ENCODE assay signal across 8 cellular contexts in genomic region chr7:131859162-131859821, GRCh38.
DNase-seq lines count a peak whose midpoint lies in the region; ATAC-seq, FAIRE-seq and TF ChIP-seq lines count a peak whose summit lies in the region.

No MANE protein-coding gene starts in this region.

- BruUV-seq in GM12878 (replicated peaks; lab: Mats Ljungman, UMichigan) = no TSS peak

- RAD21 ChIA-PET in GM12878 (lab: Charles Lee; ENCODE audit: unreplicated experiment) = interaction anchor here (0.9 to 1.7 kb wide), 6 partner anchors 80 to 721 kb away, joined by 3 to 7 read pairs (median 4); no protein-coding TSS in a partner anchor

- CTCF ChIA-PET in GM12878 (lab: Yijun Ruan, JAX) = interaction anchor here (0.7 to 2.6 kb wide), 28 partner anchors 9 to 721 kb away, joined by 3 to 17 read pairs (median 4); no protein-coding TSS in a partner anchor

- SMC1A ChIA-PET in GM12878 (lab: Charles Lee; ENCODE audit: uncharacterized antibody, unreplicated experiment) = interaction anchor here (1.0 to 1.6 kb wide), 5 partner anchors 61 to 721 kb away, joined by 3 to 8 read pairs (median 3); no protein-coding TSS in a partner anchor

- in situ Hi-C loops in SK-MEL-5 (cut with HindIII; ENCODE audit: low pct_unique_long_range_greater_than_20kb, low sequenced_read_pairs) (no loop called here), GM12878 (cut with MboI) (no loop called here)

- TF ChIP-seq POLR2A in GM12878 (IDR thresholded peaks at IDR 0.05; ENCODE audit: low read depth, low read length) = no peak

- H3K4me1 ChIP-seq in GM12878 (ENCODE audit: control insufficient read depth, insufficient read depth, low read length) (no peaks in the 10 kb centered on the region), iPS DF 6.9 (ENCODE audit: control insufficient read depth, insufficient read depth, low read length) (no peaks in the 10 kb centered on the region), small intestine (ENCODE audit: control insufficient read depth in 2 of 2, insufficient read depth in 1 of 2, low read depth in 1 of 2, low read length in 1 of 2) (no peaks in the 10 kb centered on the region)

- no peaks in the 10 kb centered on the region for H3K27me3 ChIP-seq in GM12878 (replicated peaks in 1 of 2; ENCODE audit: control insufficient read depth in 2 of 2, insufficient read depth in 2 of 2, low read length in 1 of 2)
- no peaks in the 10 kb centered on the region for H3K27me3 ChIP-seq in iPS DF 6.9 (ENCODE audit: control insufficient read depth, insufficient read depth, low read length)
- no peaks in the 10 kb centered on the region for H3K27me3 ChIP-seq in small intestine (ENCODE audit: control insufficient read depth in 2 of 2, insufficient read depth in 2 of 2, low read length in 2 of 2)

- H3K4me2 ChIP-seq in GM12878 (ENCODE audit: control insufficient read depth, insufficient read depth) = no peak overlapping the region

- peak; percentile 82 for ATAC-seq in GM21529 (IDR thresholded peaks at IDR 0.05; ENCODE audit: unreplicated experiment)
- peak; percentile 96 for ATAC-seq in GM12878

- intact Hi-C loops in GM12878 (cut with micrococcal nuclease; ENCODE audit: unreplicated experiment) = loop anchor here (1.0 kb wide), 2 partner anchors 86 to 190 kb away; no protein-coding TSS in a partner anchor

- no peaks in the 10 kb centered on the region for H3K36me3 ChIP-seq in GM12878 (ENCODE audit: control insufficient read depth in 2 of 2, insufficient read depth in 2 of 2, low read length in 1 of 2)
- no peaks in the 10 kb centered on the region for H3K36me3 ChIP-seq in iPS DF 6.9 (ENCODE audit: control insufficient read depth, insufficient read depth, low read length)
- H3K36me3 ChIP-seq in small intestine (ENCODE audit: control insufficient read depth in 2 of 2, insufficient read depth in 2 of 2, low read length in 2 of 2) = no peaks in the 10 kb centered on the region

- no peaks in the 10 kb centered on the region for H3K79me2 ChIP-seq in GM12878 (ENCODE audit: control insufficient read depth, insufficient read depth, low read length)

- POLR2A ChIA-PET in GM12878 (lab: Charles Lee) = interaction anchor here (0.6 kb wide), 1 partner anchor 48 kb away, joined by 3 read pairs; no protein-coding TSS in a partner anchor

- no peaks in the 10 kb centered on the region for H4K20me1 ChIP-seq in GM12878 (ENCODE audit: control insufficient read depth, insufficient read depth)

- peak; percentile 78 for TF ChIP-seq RAD21 in GM12878 (IDR thresholded peaks at IDR 0.05; ENCODE audit: insufficient read depth, low read depth, low read length)

- no peak overlapping the region for H3K4me3 ChIP-seq in GM12878
- no peak overlapping the region for H3K4me3 ChIP-seq in iPS DF 6.9 (ENCODE audit: low read length)
- H3K4me3 ChIP-seq in small intestine (ENCODE audit: low read depth in 1 of 2, low read length in 2 of 2) = no peak overlapping the region

- H3K27ac ChIP-seq in GM12878 (ENCODE audit: control insufficient read depth, insufficient read depth) (no peak overlapping the region), iPS DF 6.9 (ENCODE audit: low read length) (no peak overlapping the region), small intestine (ENCODE audit: low read depth in 1 of 2, low read length in 1 of 2) (no peak overlapping the region)

- TF ChIP-seq EP300 in GM12878 (IDR thresholded peaks at IDR 0.05; ENCODE audit: borderline replicate concordance in 1 of 2, control insufficient read depth in 1 of 2, low read depth in 2 of 2, low read length in 2 of 2) = no peak

- no peak overlapping the region for H2AFZ ChIP-seq in GM12878 (ENCODE audit: control insufficient read depth, low read depth, low read length)

- H3K9ac ChIP-seq in GM12878 (ENCODE audit: control insufficient read depth, insufficient read depth, low read length) = no peak overlapping the region

- peak; percentile 74 to 89 (median 87) for TF ChIP-seq CTCF in GM12878 (IDR thresholded peaks at IDR 0.05 in 2 of 3, conservative IDR thresholded peaks at IDR 0.05 in 1 of 3; ENCODE audit: control insufficient read depth in 2 of 3, extremely low read depth in 1 of 3, insufficient read depth in 1 of 3, low read depth in 3 of 3, low read length in 3 of 3)

- H3K9me3 ChIP-seq in GM12878 (replicated peaks; ENCODE audit: control insufficient read depth, insufficient read depth, low read length) (no peaks in the 10 kb centered on the region; the same call in 2 of the 3 replicates), iPS DF 6.9 (ENCODE audit: control insufficient read depth, insufficient read depth, low read length) (no peaks in the 10 kb centered on the region; the same call in 1 of the 2 replicates), small intestine (ENCODE audit: control insufficient read depth, low read depth) (no peaks in the 10 kb centered on the region)

- DNase-seq in EL = peak; percentile 65
- DNase-seq in Kasumi-1 (lab: John Stamatoyannopoulos, UW) = peak; percentile 69 to 85
- DNase-seq in SK-MEL-5 (ENCODE audit: low read depth, low spot score) = peak; percentile 88
- peak; percentile 5 for DNase-seq in GM12878 (ENCODE audit: low read depth, low spot score)
- peak; percentile 64 for DNase-seq in iPS DF 6.9 (ENCODE audit: low read depth, low spot score)
- peak; percentile 65 for DNase-seq in small intestine
- no peak for DNase-seq in DMS153 treated with DMSO at 0.1 percent for 48 hours (lab: John Stamatoyannopoulos, UW; ENCODE audit: unreplicated experiment)

- 8% methylated on average over 6 of the region's 6 CpGs for WGBS in GM12878 (ENCODE audit: insufficient coverage, insufficient replicate concordance, low lambda C conversion rate, missing lambda C conversion rate)
- whole genome bisulfite sequencing in iPS DF 6.9 (ENCODE audit: insufficient coverage, insufficient read length) = no CpG with 5 or more reads among the region's 6 CpGs
- 8 to 13% (median 12%) methylated on average over 6 of the region's 6 CpGs for WGBS in small intestine, 3 donors

- FAIRE-seq in GM12878 (lab: Jason Lieb, UNC) = peak; percentile 78
- no peak for FAIRE-seq in small intestine (lab: Jason Lieb, UNC)

TF ChIP-seq in GM12878, 131 proteins besides CTCF, POLR2A, EP300 and RAD21:
- TF ChIP-seq YY1 (IDR thresholded peaks at IDR 0.05; ENCODE audit: low read depth, low read length) (peak; percentile 49; the same call in 1 of the 2 replicates), EGR1 (IDR thresholded peaks at IDR 0.05; ENCODE audit: borderline replicate concordance in 1 of 2, low read depth in 2 of 2, low read length in 2 of 2) (no peak), IRF4 (IDR thresholded peaks at IDR 0.05; ENCODE audit: low read depth, low read length) (0 out of 2 replicates have a peak, but pooled peaks have one; percentile 16), SMC3 (IDR thresholded peaks at IDR 0.05; ENCODE audit: borderline replicate concordance, low read length) (peak; percentile 54)
